1 cellular context compared by ENCODE assay signal in genomic region chr11:115409691-115410220, GRCh38.
TF ChIP-seq lines count a peak whose summit lies in the region.

No MANE protein-coding gene starts in this region.

TF ChIP-seq in HepG2, 621 proteins besides CTCF, POLR2A, EP300 and RAD21 (continued from another document and continues in another):
- TF ChIP-seq ZNF503 (CRISPR knock-in tag; IDR thresholded peaks at IDR 0.05) (0 out of 2 replicates have a peak, but pooled peaks have one; percentile 38), SP2 (CRISPR knock-in tag; IDR thresholded peaks at IDR 0.05) (no peak), ZNF331 (CRISPR knock-in tag; IDR thresholded peaks at IDR 0.05) (peak; percentile 62; the same call in 1 of the 2 replicates), CENPT (CRISPR knock-in tag; IDR thresholded peaks at IDR 0.05; ENCODE audit: low read depth) (no peak), CREM (IDR thresholded peaks at IDR 0.05) (peak; percentile 33; the same call in 1 of the 2 replicates), CREM (CRISPR knock-in tag; IDR thresholded peaks at IDR 0.05) (no peak), MEF2D (CRISPR knock-in tag; IDR thresholded peaks at IDR 0.05) (peak; percentile 43; the same call in 1 of the 2 replicates), PTBP1 (IDR thresholded peaks at IDR 0.05; ENCODE audit: low read depth, low read length, poor library complexity, severe bottlenecking) (no peak), IKZF1 (IDR thresholded peaks at IDR 0.05) (no peak), FOXK2 (IDR thresholded peaks at IDR 0.05) (peak; percentile 67; the same call in 1 of the 2 replicates), FLYWCH1 (CRISPR knock-in tag; IDR thresholded peaks at IDR 0.05) (no peak), ASH2L (IDR thresholded peaks at IDR 0.05; ENCODE audit: insufficient read length, low read depth, low read length) (peak; percentile 68), BCL6 (CRISPR knock-in tag; IDR thresholded peaks at IDR 0.05) (peak; percentile 90), ZNF552 (CRISPR knock-in tag; IDR thresholded peaks at IDR 0.05; ENCODE audit: borderline replicate concordance) (no peak), ARID4A (CRISPR knock-in tag; IDR thresholded peaks at IDR 0.05; ENCODE audit: borderline replicate concordance) (peak; percentile 39; the same call in 1 of the 2 replicates), CCDC6 (CRISPR knock-in tag; IDR thresholded peaks at IDR 0.05) (no peak), RNF2 (conservative IDR thresholded peaks at IDR 0.05; ENCODE audit: low read depth) (no peak), DNMT1 (CRISPR knock-in tag; IDR thresholded peaks at IDR 0.05) (no peak), ZNF768 (CRISPR knock-in tag; IDR thresholded peaks at IDR 0.05) (no peak), ZNF33A (CRISPR knock-in tag; IDR thresholded peaks at IDR 0.05; ENCODE audit: borderline replicate concordance) (0 out of 2 replicates have a peak, but pooled peaks have one; percentile 26), ETV5 (CRISPR knock-in tag; IDR thresholded peaks at IDR 0.05; ENCODE audit: borderline replicate concordance) (peak; percentile 88; the same call in 1 of the 2 replicates), CEBPG (CRISPR knock-in tag; IDR thresholded peaks at IDR 0.05) (peak; percentile 43; the same call in 1 of the 2 replicates), ELF3 (CRISPR knock-in tag; IDR thresholded peaks at IDR 0.05) (peak; percentile 82), RARA (CRISPR knock-in tag; IDR thresholded peaks at IDR 0.05) (peak; percentile 79), ZNF317 (CRISPR knock-in tag; IDR thresholded peaks at IDR 0.05) (0 out of 2 replicates have a peak, but pooled peaks have one; percentile 34), PHF21A (CRISPR knock-in tag; IDR thresholded peaks at IDR 0.05) (peak; percentile 72; the same call in 1 of the 2 replicates), ZBTB26 (CRISPR knock-in tag; IDR thresholded peaks at IDR 0.05; ENCODE audit: borderline replicate concordance) (no peak), FOXP1 (IDR thresholded peaks at IDR 0.05) (no peak), FOXP1 (CRISPR knock-in tag; IDR thresholded peaks at IDR 0.05) (peak; percentile 77), ATF2 (CRISPR knock-in tag; IDR thresholded peaks at IDR 0.05) (peak; percentile 49; the same call in 1 of the 2 replicates), KLF9 (CRISPR knock-in tag; IDR thresholded peaks at IDR 0.05; ENCODE audit: low read depth) (peak; percentile 20; the same call in 1 of the 2 replicates), HOXA5 (CRISPR knock-in tag; IDR thresholded peaks at IDR 0.05) (0 out of 2 replicates have a peak, but pooled peaks have one; percentile 28), ZFP91 (CRISPR knock-in tag; IDR thresholded peaks at IDR 0.05; ENCODE audit: borderline replicate concordance) (no peak), ZNF234 (CRISPR knock-in tag; conservative IDR thresholded peaks at IDR 0.05) (no peak), NFE2L2 (IDR thresholded peaks at IDR 0.05; ENCODE audit: low read length) (no peak), MAX (IDR thresholded peaks at IDR 0.05) (peak; percentile 43; the same call in 1 of the 2 replicates), ARID2 (CRISPR knock-in tag; IDR thresholded peaks at IDR 0.05; ENCODE audit: borderline replicate concordance) (no peak), ZNF10 (CRISPR knock-in tag; IDR thresholded peaks at IDR 0.05; ENCODE audit: borderline replicate concordance, low read depth) (no peak), ZC3H13 (CRISPR knock-in tag; IDR thresholded peaks at IDR 0.05) (no peak), BCL3 (CRISPR knock-in tag; IDR thresholded peaks at IDR 0.05) (no peak), ZNF780A (CRISPR knock-in tag; IDR thresholded peaks at IDR 0.05) (no peak), ZNF883 (CRISPR knock-in tag; IDR thresholded peaks at IDR 0.05; ENCODE audit: not compliant biosample characterization) (no peak), THAP7 (CRISPR knock-in tag; IDR thresholded peaks at IDR 0.05) (no peak), ZNF800 (CRISPR knock-in tag; IDR thresholded peaks at IDR 0.05) (0 out of 2 replicates have a peak, but pooled peaks have one; percentile 42), XRCC5 (optimal IDR thresholded peaks at IDR 0.05; ENCODE audit: low read length) (peak; percentile 26), TFE3 (CRISPR knock-in tag; IDR thresholded peaks at IDR 0.05) (no peak), SOX13 (IDR thresholded peaks at IDR 0.05) (no peak), SOX13 (CRISPR knock-in tag; conservative IDR thresholded peaks at IDR 0.05 in 1 of 2, IDR thresholded peaks at IDR 0.05 in 1 of 2) (peak in 1 of 2 experiments; percentile 75; a peak in 1 of 4 replicates), KDM6A (CRISPR knock-in tag; IDR thresholded peaks at IDR 0.05; ENCODE audit: low read depth) (0 out of 2 replicates have a peak, but pooled peaks have one; percentile 18), IKZF5 (CRISPR knock-in tag; IDR thresholded peaks at IDR 0.05) (peak; percentile 58; the same call in 1 of the 2 replicates), ISL2 (CRISPR knock-in tag; IDR thresholded peaks at IDR 0.05) (peak; percentile 85)
